In genomic region chr9:131823701-131824146, GRCh38 we compare ENCODE assay signal across 22 cellular contexts.
"Had no signal": no experiment of that assay in that cellular context is flagged by ENCODE, and none has a peak within 500 bp of the region (broad histone marks: within the 10 kb centered on the region; RNA-seq: fewer than 3 reads in every experiment).

No MANE protein-coding gene starts in this region.

- H3K27me3 ChIP-seq: hepatocyte, right lobe of liver had no signal

- H3K9ac ChIP-seq: parathyroid adenoma had no signal

- H3K79me2 ChIP-seq: hepatocyte, parathyroid adenoma had no signal

- DNase-seq: dermis blood vessel endothelial cell; erythroblast; foreskin keratinocyte; head of caudate nucleus; left colon; left ventricle myocardium superior; mesenchymal stem cell; midbrain; naive B cell; occipital lobe; right lobe of liver; stimulated activated CD4-positive, alpha-beta T cell treated with anti-CD3 and anti-CD28 coated beads, Interleukin-4, amount 100 ng/mL, for 1 hour; stimulated activated naive CD4-positive, alpha-beta T cell; stomach; substantia nigra; trophoblast cell had no signal

- ATAC-seq: foreskin keratinocyte, left colon, left ventricle myocardium superior, right lobe of liver had no signal

- H2AFZ ChIP-seq: hepatocyte, parathyroid adenoma had no signal

- H3K27ac ChIP-seq: foreskin keratinocyte, hepatocyte, parathyroid adenoma, prostate gland, right lobe of liver, stomach had no signal

- FAIRE-seq: endothelial cell of umbilical vein had no signal

- H3K27ac Mint-ChIP-seq: nephron had no signal

- H3K4me1 ChIP-seq: parathyroid adenoma, prostate gland, right lobe of liver, stomach had no signal

- H3K36me3 Mint-ChIP-seq: naive B cell had no signal

- H3K9me3 Mint-ChIP-seq: naive B cell, nephron had no signal

- H3K36me3 ChIP-seq: prostate gland, right lobe of liver, stomach had no signal

- H3K4me2 ChIP-seq: hepatocyte had no signal

- H3K9me3 ChIP-seq: prostate gland, right lobe of liver had no signal

- H3K4me3 ChIP-seq: hepatocyte, lung, prostate gland, right lobe of liver, stomach had no signal

- H3K4me3 Mint-ChIP-seq: naive B cell, nephron had no signal
